16 cellular contexts compared by ENCODE assay signal in genomic region chrX:154059729-154060245, GRCh38. TPM values are rescaled to one million over a fixed set of nuclear protein-coding genes. Genes with fewer than 3 reads are reported as not detected.
DNase-seq lines count a peak whose midpoint lies in the region; ATAC-seq and TF ChIP-seq lines count a peak whose summit lies in the region.
"Had no signal": no experiment of that assay in that cellular context is flagged by ENCODE, and none has a peak within 500 bp of the region (broad histone marks: within the 10 kb centered on the region; RNA-seq: fewer than 3 reads in every experiment).

No MANE protein-coding gene starts in this region.

- CTCF ChIA-PET in naive thymus-derived CD4-positive, alpha-beta T cell (lab: Charles Lee): no interaction called here

- intact Hi-C loops in left ventricle myocardium inferior (cut with micrococcal nuclease) (no loop called here), heart left ventricle (cut with DNase I) (loop anchor here in 1 of 10 donors (5.0 kb wide), 1 partner anchor 42 kb away; the partner anchor contains the start of gene IRAK1)
- intact Hi-C loops in naive thymus-derived CD4-positive, alpha-beta T cell (cut with micrococcal nuclease): loop anchor here (5.0 to 10.0 kb wide), 2 partner anchors 33 to 295 kb away; partner anchors contain the start of gene PLXNB3 (in 1 of the 2)

- POLR2A ChIA-PET in naive thymus-derived CD4-positive, alpha-beta T cell (lab: Charles Lee): interaction anchor here (0.5 kb wide), 1 partner anchor 463 kb away, joined by 3 read pairs; no protein-coding TSS in a partner anchor

- H3K27ac Mint-ChIP-seq in activated naive CD8-positive, alpha-beta T cell: peak overlapping the region; percentile 89
- peak overlapping the region in 8 of 9 donors; percentile 28 to 89 (median 75) for H3K27ac Mint-ChIP-seq in naive thymus-derived CD4-positive, alpha-beta T cell

- in situ Hi-C loops in KBM-7 (cut with MboI; ENCODE audit: low pct_unique_long_range_greater_than_20kb, low sequenced_read_pairs): no loop called here

- H3K27ac ChIP-seq in left ventricle myocardium inferior (replicated peaks): peak overlapping the region; percentile 40
- H3K27ac ChIP-seq in heart left ventricle: no peak overlapping the region
- H3K27ac ChIP-seq in naive thymus-derived CD4-positive, alpha-beta T cell (ENCODE audit: low read depth, low read length): peak overlapping the region; percentile 44

- H3K27me3 Mint-ChIP-seq in activated naive CD8-positive, alpha-beta T cell: no peaks in the 10 kb centered on the region
- H3K27me3 Mint-ChIP-seq in naive thymus-derived CD4-positive, alpha-beta T cell: no peaks in the 10 kb centered on the region
- H3K27me3 Mint-ChIP-seq: stimulated activated naive CD8-positive, alpha-beta T cell treated with anti-CD3 and anti-CD28 coated beads, Interleukin-15, amount 100 ng/mL, for 72 hours had no signal

- H3K9me3 Mint-ChIP-seq in activated naive CD8-positive, alpha-beta T cell (ENCODE audit: low read depth): no peaks in the 10 kb centered on the region
- H3K9me3 Mint-ChIP-seq in naive thymus-derived CD4-positive, alpha-beta T cell: peaks cover 0 to 3% (median 0%) of the 10 kb centered on the region in 11 donors
- H3K9me3 Mint-ChIP-seq: stimulated activated naive CD8-positive, alpha-beta T cell treated with anti-CD3 and anti-CD28 coated beads, Interleukin-15, amount 100 ng/mL, for 72 hours had no signal

- TF ChIP-seq CTCF in left ventricle myocardium inferior (IDR thresholded peaks at IDR 0.05; ENCODE audit: borderline replicate concordance) (no peak), heart left ventricle (IDR thresholded peaks at IDR 0.05) (no peak)

- WGBS in heart left ventricle, 4 donors: 67 to 71% (median 69%) methylated on average over 5 of the region's 5 CpGs

- no peak for ATAC-seq in heart left ventricle
- ATAC-seq in naive thymus-derived CD4-positive, alpha-beta T cell: no peak
- no peak for ATAC-seq in HG02870 (IDR thresholded peaks at IDR 0.05; ENCODE audit: unreplicated experiment)
- ATAC-seq: mucosa of descending colon; stimulated activated naive CD8-positive, alpha-beta T cell treated with anti-CD3 and anti-CD28 coated beads, Interleukin-15, amount 100 ng/mL, for 72 hours had no signal

- peaks cover 83% of the 10 kb centered on the region for H3K4me1 Mint-ChIP-seq in activated naive CD8-positive, alpha-beta T cell (ENCODE audit: low read depth)
- H3K4me1 Mint-ChIP-seq in naive thymus-derived CD4-positive, alpha-beta T cell: peaks cover 46 to 87% (median 77%) of the 10 kb centered on the region in 7 donors

- H3K36me3 ChIP-seq in left ventricle myocardium inferior (peaks cover 4% of the 10 kb centered on the region), heart left ventricle (peaks cover 0 to 15% (median 0%) of the 10 kb centered on the region in 9 donors)
- H3K36me3 ChIP-seq in naive thymus-derived CD4-positive, alpha-beta T cell (ENCODE audit: control insufficient read depth in 2 of 3, insufficient read depth in 3 of 3, low read length in 3 of 3): peaks cover 0 to 4% (median 0%) of the 10 kb centered on the region in 3 experiments
- H3K36me3 ChIP-seq: prostate gland had no signal

- H3K27me3 ChIP-seq in left ventricle myocardium inferior (ENCODE audit: low read depth) (no peaks in the 10 kb centered on the region), heart left ventricle (peaks cover 0 to 39% (median 0%) of the 10 kb centered on the region in 9 donors)
- H3K27me3 ChIP-seq in naive thymus-derived CD4-positive, alpha-beta T cell (ENCODE audit: control insufficient read depth in 2 of 2, insufficient read depth in 2 of 2, low read length in 2 of 2): no peaks in the 10 kb centered on the region

- H3K4me3 Mint-ChIP-seq in activated naive CD8-positive, alpha-beta T cell: no peak overlapping the region
- peak overlapping the region in 2 of 10 donors; percentile 4 to 16 for H3K4me3 Mint-ChIP-seq in naive thymus-derived CD4-positive, alpha-beta T cell
- H3K4me3 Mint-ChIP-seq: endodermal cell had no signal

- H3K36me3 Mint-ChIP-seq in activated naive CD8-positive, alpha-beta T cell: no peaks in the 10 kb centered on the region
- peaks cover 0 to 15% (median 0%) of the 10 kb centered on the region in 5 donors for H3K36me3 Mint-ChIP-seq in naive thymus-derived CD4-positive, alpha-beta T cell

- DNase-seq in left ventricle myocardium inferior (no peak), heart left ventricle (no peak), KBM-7 (no peak), NCI-H2107 (lab: John Stamatoyannopoulos, UW) (no peak), NCI-H446 (lab: John Stamatoyannopoulos, UW) (no peak)
- no peak for DNase-seq in naive thymus-derived CD4-positive, alpha-beta T cell
- DNase-seq: Caco-2; endodermal cell; mucosa of descending colon; NCI-H1436; NCI-H446 treated with DMSO at 0.1 percent for 48 hours; stimulated activated naive CD8-positive, alpha-beta T cell treated with anti-CD3 and anti-CD28 coated beads, Interleukin-15, amount 100 ng/mL, for 72 hours; T-helper 1 cell had no signal

- no peak for TF ChIP-seq POLR2A in heart left ventricle (IDR thresholded peaks at IDR 0.05)

- no peaks in the 10 kb centered on the region for H3K9me3 ChIP-seq in left ventricle myocardium inferior (replicated peaks)
- H3K9me3 ChIP-seq in heart left ventricle: no peaks in the 10 kb centered on the region
- H3K9me3 ChIP-seq in naive thymus-derived CD4-positive, alpha-beta T cell (ENCODE audit: control insufficient read depth in 2 of 3, low read length in 3 of 3): no peaks in the 10 kb centered on the region
- H3K9me3 ChIP-seq: Caco-2, mucosa of descending colon, prostate gland had no signal

- H3K4me3 ChIP-seq in left ventricle myocardium inferior: no peak overlapping the region
- H3K4me3 ChIP-seq in heart left ventricle: no peak overlapping the region
- H3K4me3 ChIP-seq in naive thymus-derived CD4-positive, alpha-beta T cell (ENCODE audit: low read length): no peak overlapping the region
- H3K4me3 ChIP-seq: mucosa of descending colon, prostate gland had no signal

- H3K4me1 ChIP-seq in left ventricle myocardium inferior: peaks cover 77% of the 10 kb centered on the region
- H3K4me1 ChIP-seq in heart left ventricle: peaks cover 0 to 77% (median 35%) of the 10 kb centered on the region in 12 donors
- peaks cover 13 to 24% of the 10 kb centered on the region in 2 donors for H3K4me1 ChIP-seq in naive thymus-derived CD4-positive, alpha-beta T cell (ENCODE audit: control insufficient read depth in 2 of 2, insufficient read depth in 2 of 2, low read length in 2 of 2)
- H3K4me1 ChIP-seq: prostate gland had no signal

RNA-seq across cellular contexts. Expression of gene MECP2, which starts 37.7 kb away (rescaled TPM):
- total RNA-seq in left ventricle myocardium inferior (28.3 TPM), heart left ventricle (10 to 100 TPM; 24.6 to 83.3 (median 37.1) TPM)
- polyA plus RNA-seq in heart left ventricle: 10 to 100 TPM; 22.7 to 28.6 TPM
- 100 to 1,000 TPM in 3 of 5 experiments, 10 to 100 TPM in 2; 72.7 to 155 (median 103) TPM for total RNA-seq in naive thymus-derived CD4-positive, alpha-beta T cell
- 10 to 100 TPM; 12.1 to 22.5 TPM for polyA plus RNA-seq in naive thymus-derived CD4-positive, alpha-beta T cell

RNA-seq across cellular contexts. Expression of gene IRAK1, which starts 40.1 kb away (rescaled TPM):
- total RNA-seq in left ventricle myocardium inferior: 40.6 TPM
- total RNA-seq in heart left ventricle: 10 to 100 TPM; 22.0 to 79.2 (median 29.7) TPM
- 10 to 100 TPM; 23.8 to 89.3 TPM for polyA plus RNA-seq in heart left ventricle
- 100 to 1,000 TPM in 2 of 5 experiments, 10 to 100 TPM in 3; 50.6 to 120 (median 61.6) TPM for total RNA-seq in naive thymus-derived CD4-positive, alpha-beta T cell
- polyA plus RNA-seq in naive thymus-derived CD4-positive, alpha-beta T cell: 10 to 100 TPM; 20.0 to 47.2 TPM

Comparison
In these comparisons a context has a peak if more than half of its experiments do, and no peak if none do; other contexts are left out.
1. H3K27ac ChIP-seq: peak in left ventricle myocardium inferior (single experiment) and naive thymus-derived CD4-positive, alpha-beta T cell (single experiment); none in heart left ventricle (0 of 12).